In the genomic region with DNA sequence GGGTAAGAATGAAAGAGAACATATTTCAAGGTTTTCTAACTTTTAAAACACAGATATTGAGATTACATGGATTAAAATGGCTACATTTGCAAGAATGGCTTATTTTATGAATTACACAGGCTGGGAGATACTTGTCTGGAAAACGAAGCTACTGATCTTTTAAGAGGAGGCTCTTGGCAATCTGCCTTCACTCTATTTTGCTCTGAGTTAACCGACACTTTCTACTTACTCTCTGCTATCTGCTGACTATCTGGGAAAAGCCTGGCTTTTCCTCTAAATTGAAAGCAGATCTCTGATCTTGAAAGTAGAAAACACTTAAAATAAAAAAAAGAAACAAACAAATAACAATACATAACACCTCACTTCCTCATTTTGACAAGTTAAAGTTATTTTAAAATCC, we compare ENCODE assay signal across 30 cellular contexts.
"Had no signal": no experiment of that assay in that cellular context is flagged by ENCODE, and none has a peak within 500 bp of the region (broad histone marks: within the 10 kb centered on the region; RNA-seq: fewer than 3 reads in every experiment).

No MANE protein-coding gene starts in this region.

- H3K27me3 ChIP-seq: ascending aorta, brain microvascular endothelial cell, pancreas, vagina had no signal

- H3K9me3 ChIP-seq: ascending aorta, pancreas, prostate gland, thoracic aorta, vagina had no signal

- ATAC-seq: activated CD4-positive, CD25-positive, alpha-beta regulatory T cell treated with anti-CD3 and anti-CD28 coated beads, Interleukin-2, amount 50 U/mL, for 24 hours; esophagus mucosa; naive thymus-derived CD4-positive, alpha-beta T cell; pancreas; sciatic nerve; stimulated activated effector memory CD8-positive, alpha-beta T cell treated with anti-CD3 and anti-CD28 coated beads, Interleukin-12 subunit alpha, Interleukin-12 subunit beta, amount 100 ng/mL, for 72 hours had no signal

- DNase-seq: activated CD4-positive, alpha-beta memory T cell treated with anti-CD3 and anti-CD28 coated beads for 36 hours; activated CD4-positive, alpha-beta T cell treated with anti-CD3 and anti-CD28 coated beads, Interleukin-2, amount 10 ng/mL, durations not matched to agents 24 days and 14 days; activated CD8-positive, alpha-beta memory T cell treated with anti-CD3 and anti-CD28 coated beads, Interleukin-2, amount 50 U/mL, for 48 hours; activated gamma-delta T cell; activated naive CD4-positive, alpha-beta T cell treated with anti-CD3 and anti-CD28 coated beads, Interleukin-2, amount 10 ng/mL, durations not matched to agents 7 days and 5 days; activated naive CD8-positive, alpha-beta T cell treated with anti-CD3 and anti-CD28 coated beads, Interleukin-2, amount 10 ng/mL, durations not matched to agents 7 days and 5 days; activated T-cell treated with anti-CD3 and anti-CD28 coated beads, Interleukin-2, amount 50 U/mL, for 24 hours; brain microvascular endothelial cell; cortex of kidney; foreskin fibroblast; hypothalamus; immature natural killer cell; midbrain; naive thymus-derived CD4-positive, alpha-beta T cell; nucleus accumbens; pancreas; retina; stimulated activated CD4-positive, alpha-beta T cell treated with anti-CD3 and anti-CD28 coated beads, Interleukin-4, amount 100 ng/mL, for 24 hours; T-helper 9 cell; trophoblast cell; WERI-Rb-1 had no signal

- H3K4me3 ChIP-seq: ascending aorta, pancreas, prostate gland, skin epidermis, thoracic aorta, vagina had no signal

- H3K36me3 ChIP-seq: ascending aorta, brain microvascular endothelial cell, pancreas, prostate gland, thoracic aorta, vagina, WERI-Rb-1 had no signal

- H3K27ac ChIP-seq: ascending aorta, brain microvascular endothelial cell, pancreas, prostate gland, skin epidermis, thoracic aorta, vagina, WERI-Rb-1 had no signal

- H3K4me1 ChIP-seq: ascending aorta, pancreas, prostate gland, vagina had no signal
